ENCODE assay signal across 23 cellular contexts in the genomic region with DNA sequence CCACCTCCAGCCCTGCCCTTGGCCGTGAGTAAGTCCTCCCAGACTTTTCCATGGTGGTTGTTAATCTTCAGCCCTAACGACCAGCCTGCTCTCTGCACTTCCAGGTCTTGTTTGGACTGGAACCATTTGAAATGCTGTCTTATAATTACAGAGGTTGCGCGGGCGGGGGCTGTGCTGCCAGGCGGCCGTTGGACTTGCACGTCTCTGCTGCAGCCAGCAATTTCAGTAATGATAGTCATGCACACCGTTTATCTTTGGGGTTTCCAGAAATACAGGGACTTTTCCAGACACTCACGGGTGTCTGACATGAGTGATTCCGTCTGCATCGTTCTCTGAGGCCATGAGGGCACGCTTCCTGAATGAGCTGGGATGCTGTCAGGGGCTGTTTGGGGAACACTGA.
DNase-seq lines count a peak whose midpoint lies in the region; ATAC-seq, FAIRE-seq and TF ChIP-seq lines count a peak whose summit lies in the region.
"Had no signal": no experiment of that assay in that cellular context is flagged by ENCODE, and none has a peak within 500 bp of the region (broad histone marks: within the 10 kb centered on the region; RNA-seq: fewer than 3 reads in every experiment).

No MANE protein-coding gene starts in this region.

- H3K9me3 ChIP-seq in mesenchymal stem cell (ENCODE audit: control insufficient read depth, low read length), result no peaks in the 10 kb centered on the region
- no peaks in the 10 kb centered on the region for H3K9me3 ChIP-seq in thyroid gland

- 26% methylated on average over 13 of the region's 13 CpGs for WGBS in mesenchymal stem cell
- WGBS in thyroid gland, 2 donors, result 5 to 25% methylated on average over 13 of the region's 13 CpGs

- no peaks in the 10 kb centered on the region for H3K79me1 ChIP-seq in mesenchymal stem cell (replicated peaks; ENCODE audit: low read length, poor library complexity, severe bottlenecking)

- H3K4me2 ChIP-seq in mesenchymal stem cell (ENCODE audit: low read length, poor library complexity, severe bottlenecking), result no peak overlapping the region
- H3K4me2 ChIP-seq: PC-9 had no signal

- H3K27me3 ChIP-seq in mesenchymal stem cell (ENCODE audit: control insufficient read depth in 1 of 2, insufficient read depth in 1 of 2, low read length in 2 of 2) (peaks cover 38 to 76% of the 10 kb centered on the region in 2 experiments), thyroid gland (no peaks in the 10 kb centered on the region)
- H3K27me3 ChIP-seq: SJCRH30 had no signal

- no peak overlapping the region for H3K9ac ChIP-seq in mesenchymal stem cell (ENCODE audit: low read length)

- no peaks in the 10 kb centered on the region for H3K36me3 ChIP-seq in mesenchymal stem cell (ENCODE audit: control insufficient read depth in 1 of 2, insufficient read depth in 2 of 2, low read depth in 1 of 2, low read length in 2 of 2)
- no peaks in the 10 kb centered on the region for H3K36me3 ChIP-seq in thyroid gland
- H3K36me3 ChIP-seq: SJCRH30 had no signal

- H4K8ac ChIP-seq in mesenchymal stem cell (ENCODE audit: low read length), result no peak overlapping the region

- TF ChIP-seq CTCF in thyroid gland (IDR thresholded peaks at IDR 0.05), result no peak

- H2BK12ac ChIP-seq in mesenchymal stem cell (ENCODE audit: low read length in 2 of 2), result no peak overlapping the region

- H2AK5ac ChIP-seq in mesenchymal stem cell (ENCODE audit: low read length, severe bottlenecking), result no peak overlapping the region

- H3K27ac ChIP-seq in mesenchymal stem cell (ENCODE audit: low read length, poor library complexity, severe bottlenecking) (no peak overlapping the region), thyroid gland (no peak overlapping the region)
- H3K27ac ChIP-seq: 22Rv1, C4-2B, PC-9, RWPE1, SJCRH30 had no signal

- no peak overlapping the region for H3K4me3 ChIP-seq in mesenchymal stem cell (ENCODE audit: insufficient read depth in 1 of 2, low read depth in 1 of 2, low read length in 2 of 2)
- H3K4me3 ChIP-seq in thyroid gland (replicated peaks in 1 of 3), result no peak overlapping the region
- H3K4me3 ChIP-seq: PC-9, SJCRH30 had no signal

- no peak overlapping the region for H3K4ac ChIP-seq in mesenchymal stem cell (ENCODE audit: low read depth in 1 of 2, low read length in 2 of 2)

- H2AFZ ChIP-seq in mesenchymal stem cell (ENCODE audit: low read depth, low read length), result no peak overlapping the region
- H2AFZ ChIP-seq: PC-9 had no signal

- H3K18ac ChIP-seq in mesenchymal stem cell (ENCODE audit: low read depth in 1 of 2, low read length in 2 of 2), result no peak overlapping the region

- no peak for TF ChIP-seq POLR2A in thyroid gland (IDR thresholded peaks at IDR 0.05)

- peak; percentile 41 to 90 for ATAC-seq in left cardiac atrium
- ATAC-seq: HCT116 had no signal

- DNase-seq in NCI-H2227 (lab: John Stamatoyannopoulos, UW; ENCODE audit: unreplicated experiment) (peak; percentile 3), NCI-H2227 treated with DMSO at 0.1 percent for 48 hours (lab: John Stamatoyannopoulos, UW) (no peak), left cardiac atrium (peak; percentile 50), mesenchymal stem cell (peak; percentile 54), thyroid gland (peak; percentile 67 to 74), frontal cortex (ENCODE audit: low spot score in 2 of 2) (no peak), GM19240 (ENCODE audit: insufficient read length, low spot score) (no peak)
- no peak for DNase-seq in central memory CD4-positive, alpha-beta T cell
- DNase-seq: AML-193, DMS 273 treated with DMSO at 0.1 percent for 48 hours, DND-41, GOT3, KBM-7, NCI-H1105, NCI-H2081, NCI-H510A treated with DMSO at 0.1 percent for 48 hours, NCI-H82, PC-9, SJCRH30 had no signal

- intact Hi-C loops in left cardiac atrium (cut with DNase I) (loop anchor here in 1 of 2 donors (5.0 kb wide), 1 partner anchor 114 kb away; no protein-coding TSS in a partner anchor), thyroid gland (cut with DNase I) (no loop called here)

- no peaks in the 10 kb centered on the region for H3K4me1 ChIP-seq in mesenchymal stem cell (ENCODE audit: control insufficient read depth, insufficient read depth, low read depth, low read length)
- H3K4me1 ChIP-seq in thyroid gland, result peaks cover 0 to 6% of the 10 kb centered on the region in 2 donors

- H2BK120ac ChIP-seq in mesenchymal stem cell (ENCODE audit: low read depth, low read length), result no peak overlapping the region

- FAIRE-seq in frontal cortex (lab: Jason Lieb, UNC), result no peak

- no peak overlapping the region for H4K91ac ChIP-seq in mesenchymal stem cell (ENCODE audit: low read length)

- no peak overlapping the region for H3K23ac ChIP-seq in mesenchymal stem cell (ENCODE audit: low read length in 2 of 2)

- no peak overlapping the region for H3K14ac ChIP-seq in mesenchymal stem cell (ENCODE audit: low read length in 2 of 2)

- H2BK15ac ChIP-seq in mesenchymal stem cell (ENCODE audit: low read depth, poor library complexity, severe bottlenecking), result no peak overlapping the region

- no peak overlapping the region for H2BK5ac ChIP-seq in mesenchymal stem cell (ENCODE audit: low read depth, low read length, poor library complexity, severe bottlenecking)

Comparison
In these comparisons a context has a peak if more than half of its experiments do, and no peak if none do; other contexts are left out.
1. DNase-seq: peak in NCI-H2227 (single experiment), left cardiac atrium (single experiment), mesenchymal stem cell (single experiment) and thyroid gland (2 of 2); none in NCI-H2227 treated with DMSO at 0.1 percent for 48 hours (single experiment), frontal cortex (0 of 2), GM19240 (single experiment) and central memory CD4-positive, alpha-beta T cell (single experiment).